Comparison of ENCODE assay signal across 9 cellular contexts in genomic region chr12:96120359-96121100, GRCh38.
DNase-seq lines count a peak whose midpoint lies in the region; ATAC-seq and TF ChIP-seq lines count a peak whose summit lies in the region.
"Had no signal": no experiment of that assay in that cellular context is flagged by ENCODE, and none has a peak within 500 bp of the region (broad histone marks: within the 10 kb centered on the region; RNA-seq: fewer than 3 reads in every experiment).

No MANE protein-coding gene starts in this region.

- intact Hi-C loops in left ventricle myocardium inferior (cut with micrococcal nuclease): no loop called here
- intact Hi-C loops in activated CD4-positive, alpha-beta memory T cell treated with anti-CD3 and anti-CD28 coated beads for 36 hours (cut with micrococcal nuclease): loop anchor here (1.0 kb wide), 1 partner anchor 57 kb away; no protein-coding TSS in a partner anchor

- H3K27me3 ChIP-seq in left ventricle myocardium inferior (ENCODE audit: low read depth) (peaks cover 18% of the 10 kb centered on the region), MG63 (no peaks in the 10 kb centered on the region)

- POLR2A ChIA-PET in activated CD4-positive, alpha-beta memory T cell treated with anti-CD3 and anti-CD28 coated beads for 36 hours (lab: Charles Lee): interaction anchor here (1.2 kb wide), 1 partner anchor 18 kb away, joined by 4 read pairs; no protein-coding TSS in a partner anchor

- no peaks in the 10 kb centered on the region for H3K9me3 Mint-ChIP-seq in activated CD4-positive, alpha-beta memory T cell treated with anti-CD3 and anti-CD28 coated beads for 36 hours
- H3K9me3 Mint-ChIP-seq: neural crest cell had no signal

- H3K4me1 Mint-ChIP-seq in activated CD4-positive, alpha-beta memory T cell treated with anti-CD3 and anti-CD28 coated beads for 36 hours (ENCODE audit: low read depth): peaks cover 8% of the 10 kb centered on the region

- H3K9me3 ChIP-seq in left ventricle myocardium inferior (replicated peaks) (no peaks in the 10 kb centered on the region), MG63 (no peaks in the 10 kb centered on the region)

- H3K27ac Mint-ChIP-seq in activated CD4-positive, alpha-beta memory T cell treated with anti-CD3 and anti-CD28 coated beads for 36 hours: no peak overlapping the region

- peaks cover 6% of the 10 kb centered on the region for H3K4me1 ChIP-seq in left ventricle myocardium inferior

- peak; percentile 32 for TF ChIP-seq CTCF in GM12873 (IDR thresholded peaks at IDR 0.05; ENCODE audit: insufficient read depth, low read depth, low read length, missing control alignments)
- TF ChIP-seq CTCF in left ventricle myocardium inferior (IDR thresholded peaks at IDR 0.05; ENCODE audit: borderline replicate concordance): no peak

- CTCF ChIA-PET in activated CD4-positive, alpha-beta memory T cell treated with anti-CD3 and anti-CD28 coated beads for 36 hours (lab: Charles Lee): interaction anchor here (1.3 kb wide), 1 partner anchor 56 kb away, joined by 3 read pairs; no protein-coding TSS in a partner anchor

- H3K36me3 ChIP-seq in left ventricle myocardium inferior: no peaks in the 10 kb centered on the region
- H3K36me3 ChIP-seq in MG63: no peaks in the 10 kb centered on the region

- no peak overlapping the region for H3K4me3 Mint-ChIP-seq in activated CD4-positive, alpha-beta memory T cell treated with anti-CD3 and anti-CD28 coated beads for 36 hours
- H3K4me3 Mint-ChIP-seq: neural crest cell had no signal

- H3K27me3 Mint-ChIP-seq in activated CD4-positive, alpha-beta memory T cell treated with anti-CD3 and anti-CD28 coated beads for 36 hours: no peaks in the 10 kb centered on the region

- peak overlapping the region; percentile 9 for H3K27ac ChIP-seq in left ventricle myocardium inferior (replicated peaks)

- DNase-seq in M059J (ENCODE audit: low read depth): peak; percentile 42
- no peak for DNase-seq in left ventricle myocardium inferior
- DNase-seq in stimulated activated CD4-positive, alpha-beta T cell treated with anti-CD3 and anti-CD28 coated beads, Interleukin-15, amount 100 ng/mL, for 24 hours: no peak
- DNase-seq in RPMI8226: no peak
- DNase-seq in activated CD4-positive, alpha-beta memory T cell treated with anti-CD3 and anti-CD28 coated beads for 36 hours: no peak
- no peak for DNase-seq in MG63

- peak; percentile 39 for ATAC-seq in GM21737 (IDR thresholded peaks at IDR 0.05; ENCODE audit: unreplicated experiment)

- H3K4me3 ChIP-seq in left ventricle myocardium inferior (no peak overlapping the region), MG63 (no peak overlapping the region)

- H3K36me3 Mint-ChIP-seq in activated CD4-positive, alpha-beta memory T cell treated with anti-CD3 and anti-CD28 coated beads for 36 hours: no peaks in the 10 kb centered on the region
